In the genomic region with DNA sequence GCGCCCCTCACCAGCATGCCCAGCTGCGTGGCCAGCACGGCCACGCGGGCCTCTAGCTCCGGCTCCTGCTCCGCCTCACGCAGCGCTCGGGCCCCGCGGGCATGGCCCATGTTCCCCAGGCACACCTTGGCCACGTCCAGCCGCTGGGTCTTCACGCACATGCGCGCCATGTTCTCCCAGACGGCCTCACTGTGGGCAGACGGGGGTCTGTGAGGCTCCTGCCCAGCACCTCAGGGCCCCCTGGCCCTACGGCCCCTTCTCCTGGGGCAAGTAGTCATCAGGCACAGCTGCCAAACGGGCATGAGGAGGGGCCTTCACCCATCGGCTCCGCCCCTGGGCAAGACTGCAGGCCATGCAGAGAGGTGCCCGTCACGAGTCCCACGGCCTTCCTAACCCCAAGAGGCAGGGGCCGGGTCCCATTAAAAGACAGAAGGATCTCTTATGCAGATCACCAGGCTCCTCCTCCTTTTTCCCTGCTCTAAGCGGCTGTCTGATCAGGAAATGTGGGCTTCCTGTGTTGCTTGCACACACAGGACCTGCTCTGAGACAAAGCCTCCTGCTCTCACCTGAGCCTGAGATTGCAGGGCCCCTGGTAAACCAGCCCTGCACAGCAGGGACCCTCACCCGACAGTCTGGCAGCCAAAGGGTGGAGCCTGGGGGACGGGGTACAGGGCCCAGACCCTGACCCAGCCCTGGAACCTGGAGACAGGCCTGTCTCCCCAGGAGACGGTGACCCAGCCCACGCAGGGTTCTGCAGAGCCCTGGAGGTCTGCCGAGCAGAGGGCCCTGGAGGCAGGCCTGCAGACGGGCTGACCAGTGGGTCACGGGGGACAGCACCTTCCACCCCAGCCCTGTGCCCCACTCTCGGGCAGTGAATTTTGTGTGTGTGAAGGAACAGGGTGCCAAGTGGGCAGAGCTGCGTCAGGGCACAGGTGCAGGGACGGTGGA, we compare ENCODE assay signal across 13 cellular contexts. TPM values are rescaled to one million over a fixed set of nuclear protein-coding genes. Genes with fewer than 3 reads are reported as not detected.
DNase-seq lines count a peak whose midpoint lies in the region; ATAC-seq and TF ChIP-seq lines count a peak whose summit lies in the region.
"Had no signal": no experiment of that assay in that cellular context is flagged by ENCODE, and none has a peak within 500 bp of the region (broad histone marks: within the 10 kb centered on the region; RNA-seq: fewer than 3 reads in every experiment).

No MANE protein-coding gene starts in this region.

- no peak for ATAC-seq in upper lobe of right lung
- ATAC-seq: mucosa of descending colon had no signal

- peak; percentile 34 to 41 for DNase-seq in stimulated activated CD4-positive, alpha-beta T cell treated with anti-CD3 and anti-CD28 coated beads, Interleukin-2, amount 100 ng/mL, for 24 hours
- DNase-seq in stimulated activated CD4-positive, alpha-beta T cell treated with anti-CD3 and anti-CD28 coated beads, Interleukin-12 subunit alpha, Interleukin-12 subunit beta, amount 100 ng/mL, for 4 hours: no peak
- DNase-seq in effector CD8-positive, alpha-beta T cell (lab: John Stamatoyannopoulos, UW): peak; percentile 21
- no peak for DNase-seq in upper lobe of right lung
- DNase-seq in osteoblast (ENCODE audit: insufficient read length, low spot score, missing footprints): no peak
- no peak for DNase-seq in H7
- DNase-seq in D341Med (ENCODE audit: low spot score): no peak
- DNase-seq: mucosa of descending colon, SK-N-SH had no signal

- peaks cover 37% of the 10 kb centered on the region for H3K4me1 ChIP-seq in upper lobe of right lung
- H3K4me1 ChIP-seq in osteoblast (ENCODE audit: insufficient read depth, low read length): no peaks in the 10 kb centered on the region

- H3K9me3 ChIP-seq in upper lobe of right lung: no peaks in the 10 kb centered on the region
- H3K9me3 ChIP-seq in osteoblast (ENCODE audit: low read depth, low read length): no peaks in the 10 kb centered on the region
- H3K9me3 ChIP-seq: mucosa of descending colon, SK-N-SH had no signal

- no peak overlapping the region for H3K4me3 ChIP-seq in upper lobe of right lung
- H3K4me3 ChIP-seq in osteoblast (ENCODE audit: insufficient read depth, low read length): no peak overlapping the region
- H3K4me3 ChIP-seq in H7 (ENCODE audit: insufficient read depth, low read depth, low read length): no peak overlapping the region
- H3K4me3 ChIP-seq: mucosa of descending colon had no signal

- no peak for TF ChIP-seq CTCF in VCaP (conservative IDR thresholded peaks at IDR 0.05)
- TF ChIP-seq CTCF in upper lobe of right lung (IDR thresholded peaks at IDR 0.05): no peak
- no peak for TF ChIP-seq CTCF in osteoblast (IDR thresholded peaks at IDR 0.05; ENCODE audit: extremely low read depth, low read depth, low read length)

- no peak overlapping the region for H3K4me2 ChIP-seq in osteoblast (ENCODE audit: insufficient read depth, low read length)
- H3K4me2 ChIP-seq: SK-N-SH had no signal

- H3K27ac ChIP-seq in VCaP (peak overlapping the region; percentile 88), upper lobe of right lung (peak overlapping the region; percentile 17), osteoblast (ENCODE audit: low read depth, low read length) (no peak overlapping the region)
- H3K27ac ChIP-seq: epithelial cell of prostate had no signal

- intact Hi-C loops in upper lobe of right lung (cut with DNase I): no loop called here

- peaks cover 4% of the 10 kb centered on the region for H3K36me3 ChIP-seq in upper lobe of right lung
- H3K36me3 ChIP-seq in osteoblast (ENCODE audit: insufficient read depth, low read length): no peaks in the 10 kb centered on the region
- no peaks in the 10 kb centered on the region for H3K36me3 ChIP-seq in H7 (replicated peaks; ENCODE audit: control insufficient read depth, insufficient read depth, low read length)

- no peaks in the 10 kb centered on the region for H3K79me2 ChIP-seq in osteoblast (ENCODE audit: insufficient read depth, low read length)

- H3K27me3 ChIP-seq in upper lobe of right lung: no peaks in the 10 kb centered on the region
- H3K27me3 ChIP-seq in osteoblast (ENCODE audit: insufficient read depth, low read length): no peaks in the 10 kb centered on the region
- H3K27me3 ChIP-seq in H7 (ENCODE audit: control insufficient read depth, insufficient read depth, low read length): no peaks in the 10 kb centered on the region

- H4K20me1 ChIP-seq in osteoblast (ENCODE audit: insufficient read depth, low read length): no peaks in the 10 kb centered on the region

- no peak overlapping the region for H2AFZ ChIP-seq in osteoblast (ENCODE audit: low read length)

RNA-seq across cellular contexts. Expression of a gene that starts 6.6 kb away (rescaled TPM):
- total RNA-seq in upper lobe of right lung: 69.2 TPM
- total RNA-seq in osteoblast: 7.7 and 8.3 TPM in 2 replicates
- total RNA-seq in H7 (2014; rRNA removed; shearing (Covaris generic)): 0.42 TPM in 1 of 2 replicates, not detected in the other
- total RNA-seq: Daoy had no signal

RNA-seq across cellular contexts. Expression of a gene that starts 33.7 kb away (rescaled TPM):
- total RNA-seq in upper lobe of right lung: 26.0 TPM
- 12.4 and 18.1 TPM in 2 replicates for total RNA-seq in osteoblast
- total RNA-seq in H7 (2014; rRNA removed; shearing (Covaris generic)): 50.2 and 60.3 TPM in 2 replicates

RNA-seq across cellular contexts. Expression of a gene that starts 38.1 kb away (rescaled TPM):
- total RNA-seq in upper lobe of right lung (not detected), osteoblast (not detected in 2 replicates)
- not detected in 2 replicates for total RNA-seq in H7 (2014; rRNA removed; shearing (Covaris generic))
- total RNA-seq: Daoy, HT1080, mucosa of descending colon had no signal

RNA-seq across cellular contexts. Expression of a gene that starts 52.1 kb away (rescaled TPM):
- total RNA-seq in upper lobe of right lung (138 TPM), osteoblast (161 and 187 TPM in 2 replicates)
- 39.1 and 42.6 TPM in 2 replicates for total RNA-seq in H7 (2014; rRNA removed; shearing (Covaris generic))

Comparison
In these comparisons a context has a peak if more than half of its experiments do, and no peak if none do; other contexts are left out.
1. DNase-seq: peak in stimulated activated CD4-positive, alpha-beta T cell treated with anti-CD3 and anti-CD28 coated beads, Interleukin-2, amount 100 ng/mL, for 24 hours (2 of 2) and effector CD8-positive, alpha-beta T cell (single experiment); none in stimulated activated CD4-positive, alpha-beta T cell treated with anti-CD3 and anti-CD28 coated beads, Interleukin-12 subunit alpha, Interleukin-12 subunit beta, amount 100 ng/mL, for 4 hours (single experiment), upper lobe of right lung (single experiment), osteoblast (single experiment), H7 (single experiment) and D341Med (single experiment).